ENCODE assay signal across 15 cellular contexts in the genomic region with DNA sequence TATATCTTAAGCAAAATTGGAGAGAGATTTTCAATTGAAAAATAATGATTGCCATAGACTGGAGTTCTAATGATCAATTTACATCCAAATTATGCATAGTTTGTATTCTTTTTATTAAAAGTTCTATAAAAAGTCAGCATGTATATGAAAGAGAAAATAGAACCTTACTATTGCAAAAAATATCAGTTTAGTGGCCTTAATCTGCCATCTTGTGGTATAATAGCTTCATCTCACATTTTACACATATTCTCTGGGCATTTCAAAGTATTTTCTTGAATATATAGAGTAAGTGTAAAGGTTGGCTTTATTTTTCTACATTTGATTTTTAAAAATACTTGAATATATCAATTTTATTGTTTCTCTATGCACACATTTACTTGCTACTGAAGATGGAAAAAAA.
DNase-seq lines count a peak whose midpoint lies in the region; ATAC-seq, FAIRE-seq and TF ChIP-seq lines count a peak whose summit lies in the region.
"Had no signal": no experiment of that assay in that cellular context is flagged by ENCODE, and none has a peak within 500 bp of the region (broad histone marks: within the 10 kb centered on the region; RNA-seq: fewer than 3 reads in every experiment).

No MANE protein-coding gene starts in this region.

- H3K4me1 Mint-ChIP-seq in activated CD4-positive, alpha-beta T cell treated with anti-CD3 and anti-CD28 coated beads, Interleukin-2, amount 10 ng/mL, durations not matched to agents 7 days and 5 days, result no peaks in the 10 kb centered on the region
- no peaks in the 10 kb centered on the region for H3K4me1 Mint-ChIP-seq in stimulated activated naive B cell treated with anti-CD40 and anti-IgM and Interleukin-4, amounts not matched to agents 10 μg/mL and 1 μg/mL and 100 μg/mL, for 72 hours

- TF ChIP-seq CTCF in RWPE2 (IDR thresholded peaks at IDR 0.05; ENCODE audit: poor library complexity, severe bottlenecking) (peak; percentile 78), hepatocyte (IDR thresholded peaks at IDR 0.05; ENCODE audit: poor library complexity) (peak; percentile 47), omental fat pad (IDR thresholded peaks at IDR 0.05) (no peak)

- no peaks in the 10 kb centered on the region for H3K36me3 ChIP-seq in RWPE2 (ENCODE audit: low read depth)
- H3K36me3 ChIP-seq in hepatocyte (replicated peaks; ENCODE audit: insufficient read depth, low read depth), result no peaks in the 10 kb centered on the region
- H3K36me3 ChIP-seq: vagina had no signal

- no peak overlapping the region for H3K27ac Mint-ChIP-seq in activated CD4-positive, alpha-beta T cell treated with anti-CD3 and anti-CD28 coated beads, Interleukin-2, amount 10 ng/mL, durations not matched to agents 7 days and 5 days
- H3K27ac Mint-ChIP-seq in stimulated activated naive B cell treated with anti-CD40 and anti-IgM and Interleukin-4, amounts not matched to agents 10 μg/mL and 1 μg/mL and 100 μg/mL, for 72 hours, result no peak overlapping the region

- H3K36me3 Mint-ChIP-seq in activated CD4-positive, alpha-beta T cell treated with anti-CD3 and anti-CD28 coated beads, Interleukin-2, amount 10 ng/mL, durations not matched to agents 7 days and 5 days (ENCODE audit: low read depth), result no peaks in the 10 kb centered on the region
- no peaks in the 10 kb centered on the region for H3K36me3 Mint-ChIP-seq in stimulated activated naive B cell treated with anti-CD40 and anti-IgM and Interleukin-4, amounts not matched to agents 10 μg/mL and 1 μg/mL and 100 μg/mL, for 72 hours

- FAIRE-seq in HTR-8/SVneo (lab: Jason Lieb, UNC), result no peak
- FAIRE-seq: astrocyte had no signal

- POLR2A ChIA-PET in activated CD4-positive, alpha-beta T cell treated with anti-CD3 and anti-CD28 coated beads, Interleukin-2, amount 10 ng/mL, durations not matched to agents 7 days and 5 days (lab: Charles Lee), result no interaction called here

- H3K4me3 Mint-ChIP-seq in activated CD4-positive, alpha-beta T cell treated with anti-CD3 and anti-CD28 coated beads, Interleukin-2, amount 10 ng/mL, durations not matched to agents 7 days and 5 days, result no peak overlapping the region
- no peak overlapping the region for H3K4me3 Mint-ChIP-seq in stimulated activated naive B cell treated with anti-CD40 and anti-IgM and Interleukin-4, amounts not matched to agents 10 μg/mL and 1 μg/mL and 100 μg/mL, for 72 hours

- CTCF ChIA-PET in activated CD4-positive, alpha-beta T cell treated with anti-CD3 and anti-CD28 coated beads, Interleukin-2, amount 10 ng/mL, durations not matched to agents 7 days and 5 days (lab: Charles Lee), result no interaction called here

- H3K27me3 Mint-ChIP-seq in activated CD4-positive, alpha-beta T cell treated with anti-CD3 and anti-CD28 coated beads, Interleukin-2, amount 10 ng/mL, durations not matched to agents 7 days and 5 days, result no peaks in the 10 kb centered on the region
- no peaks in the 10 kb centered on the region for H3K27me3 Mint-ChIP-seq in stimulated activated naive B cell treated with anti-CD40 and anti-IgM and Interleukin-4, amounts not matched to agents 10 μg/mL and 1 μg/mL and 100 μg/mL, for 72 hours

- H4K20me1 ChIP-seq in hepatocyte (ENCODE audit: insufficient read depth, poor library complexity, severe bottlenecking), result no peaks in the 10 kb centered on the region

- H2AFZ ChIP-seq in hepatocyte, result no peak overlapping the region

- no peaks in the 10 kb centered on the region for H3K27me3 ChIP-seq in RWPE2 (ENCODE audit: insufficient read depth, poor library complexity, severe bottlenecking)
- H3K27me3 ChIP-seq in hepatocyte, result no peaks in the 10 kb centered on the region
- H3K27me3 ChIP-seq: vagina had no signal

- H3K4me1 ChIP-seq in RWPE2 (ENCODE audit: insufficient read depth, poor library complexity, severe bottlenecking) (peaks cover 5% of the 10 kb centered on the region), hepatocyte (ENCODE audit: insufficient read depth) (no peaks in the 10 kb centered on the region)
- H3K4me1 ChIP-seq: vagina had no signal

- H3K9me3 Mint-ChIP-seq in activated CD4-positive, alpha-beta T cell treated with anti-CD3 and anti-CD28 coated beads, Interleukin-2, amount 10 ng/mL, durations not matched to agents 7 days and 5 days, result peaks cover 10% of the 10 kb centered on the region
- no peaks in the 10 kb centered on the region for H3K9me3 Mint-ChIP-seq in stimulated activated naive B cell treated with anti-CD40 and anti-IgM and Interleukin-4, amounts not matched to agents 10 μg/mL and 1 μg/mL and 100 μg/mL, for 72 hours

- H3K4me2 ChIP-seq in hepatocyte, result no peak overlapping the region

- no peak for ATAC-seq in RWPE2 (ENCODE audit: low read depth)
- ATAC-seq in HG03139 (IDR thresholded peaks at IDR 0.05; ENCODE audit: unreplicated experiment), result no peak
- no peak for ATAC-seq in omental fat pad (ENCODE audit: low FRiP score)
- no peak for ATAC-seq in stimulated activated naive B cell treated with anti-CD40 and anti-IgM and Interleukin-4, amounts not matched to agents 10 μg/mL and 1 μg/mL and 100 μg/mL, for 72 hours (replicated peaks)

- DNase-seq in COR-L47 (lab: John Stamatoyannopoulos, UW), result peak; percentile 31
- peak; percentile 24 for DNase-seq in HTR-8/SVneo (ENCODE audit: insufficient read length, low spot score)
- no peak for DNase-seq in RWPE2 (ENCODE audit: low spot score)
- DNase-seq in hepatocyte (ENCODE audit: low spot score), result no peak
- DNase-seq in activated CD4-positive, alpha-beta T cell treated with anti-CD3 and anti-CD28 coated beads, Interleukin-2, amount 10 ng/mL, durations not matched to agents 7 days and 5 days, result no peak
- DNase-seq in omental fat pad (ENCODE audit: low spot score), result no peak
- no peak for DNase-seq in stimulated activated naive B cell treated with anti-CD40 and anti-IgM and Interleukin-4, amounts not matched to agents 10 μg/mL and 1 μg/mL and 100 μg/mL, for 72 hours
- DNase-seq: activated T-cell treated with anti-CD3 and anti-CD28 coated beads for 4 hours, DMS79, erythroblast, NCI-H1436 treated with DMSO at 0.1 percent for 48 hours had no signal

- no peaks in the 10 kb centered on the region for H3K79me2 ChIP-seq in hepatocyte

- no peaks in the 10 kb centered on the region for H3K9me2 ChIP-seq in hepatocyte (replicated peaks; ENCODE audit: insufficient read depth)

- H3K4me3 ChIP-seq in RWPE2 (ENCODE audit: severe bottlenecking) (no peak overlapping the region), hepatocyte (no peak overlapping the region)
- H3K4me3 ChIP-seq: vagina had no signal

- H3K9me3 ChIP-seq in RWPE2 (ENCODE audit: severe bottlenecking) (no peaks in the 10 kb centered on the region), hepatocyte (ENCODE audit: low read depth) (no peaks in the 10 kb centered on the region)
- H3K9me3 ChIP-seq: vagina had no signal

- H3K27ac ChIP-seq in RWPE2 (ENCODE audit: poor library complexity, severe bottlenecking), result no peak overlapping the region
- H3K27ac ChIP-seq in hepatocyte, result no peak overlapping the region
- H3K27ac ChIP-seq: HL-60, vagina had no signal

Comparison
In these comparisons a context has a peak if more than half of its experiments do, and no peak if none do; other contexts are left out.
1. DNase-seq: peak in COR-L47 (single experiment) and HTR-8/SVneo (single experiment); none in RWPE2 (single experiment), hepatocyte (single experiment), activated CD4-positive, alpha-beta T cell treated with anti-CD3 and anti-CD28 coated beads, Interleukin-2, amount 10 ng/mL, durations not matched to agents 7 days and 5 days (single experiment), omental fat pad (single experiment) and stimulated activated naive B cell treated with anti-CD40 and anti-IgM and Interleukin-4, amounts not matched to agents 10 μg/mL and 1 μg/mL and 100 μg/mL, for 72 hours (single experiment).
2. CTCF ChIP-seq: peak in RWPE2 (single experiment) and hepatocyte (single experiment); none in omental fat pad (0 of 3).